In the genomic region with DNA sequence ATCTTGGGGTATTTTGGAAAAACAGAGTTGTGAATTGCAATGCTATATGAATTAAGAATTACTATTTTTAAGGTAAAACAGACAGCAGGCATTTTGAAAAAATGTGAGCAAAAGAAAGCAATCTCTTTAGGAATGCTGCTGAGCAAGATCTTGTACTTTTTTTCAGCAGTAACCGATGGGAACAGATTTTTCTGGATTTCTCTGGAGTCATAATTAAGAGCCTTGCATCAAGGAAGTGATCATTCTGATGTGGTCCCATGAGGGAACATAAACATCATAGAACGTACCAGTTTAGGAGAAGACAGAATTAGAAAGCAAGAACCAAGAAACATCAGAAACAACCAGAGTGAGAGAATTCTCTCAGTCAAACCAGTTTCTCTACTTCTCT, we compare ENCODE assay signal across 30 cellular contexts.
DNase-seq lines count a peak whose midpoint lies in the region; ATAC-seq and TF ChIP-seq lines count a peak whose summit lies in the region.
"Had no signal": no experiment of that assay in that cellular context is flagged by ENCODE, and none has a peak within 500 bp of the region (broad histone marks: within the 10 kb centered on the region; RNA-seq: fewer than 3 reads in every experiment).

No MANE protein-coding gene starts in this region.

- no peaks in the 10 kb centered on the region for H3K9me3 Mint-ChIP-seq in type B pancreatic cell
- H3K9me3 Mint-ChIP-seq: stimulated activated naive CD8-positive, alpha-beta T cell treated with anti-CD3 and anti-CD28 coated beads, Interleukin-15, amount 100 ng/mL, for 72 hours had no signal

- H3K4me3 ChIP-seq in DND-41 (ENCODE audit: low read depth in 1 of 2, low read length in 2 of 2): no peak overlapping the region
- H3K4me3 ChIP-seq: coronary artery, left lung, Peyer's patch, prostate gland, thoracic aorta, vagina had no signal

- no peaks in the 10 kb centered on the region for H3K27me3 ChIP-seq in DND-41 (ENCODE audit: insufficient read depth, low read length, poor library complexity)
- H3K27me3 ChIP-seq: left lung, Peyer's patch, vagina had no signal

- TF ChIP-seq CTCF in DND-41 (IDR thresholded peaks at IDR 0.05; ENCODE audit: borderline replicate concordance, extremely low read depth, low read length, poor library complexity, severe bottlenecking) (no peak), type B pancreatic cell (conservative IDR thresholded peaks at IDR 0.05) (no peak)

- ATAC-seq in DND-41 (ENCODE audit: insufficient read depth, low read depth) (no peak), T-helper 17 cell (no peak), left colon (peak; percentile 40), HG03469 (IDR thresholded peaks at IDR 0.05; ENCODE audit: unreplicated experiment) (no peak), HG02885 (IDR thresholded peaks at IDR 0.05; ENCODE audit: poor library complexity, unreplicated experiment) (no peak)
- ATAC-seq: activated CD4-positive, alpha-beta T cell treated with anti-CD3 and anti-CD28 coated beads for 36 hours; activated CD8-positive, alpha-beta T cell treated with anti-CD3 and anti-CD28 coated beads, Interleukin-2, amount 10 ng/mL, durations not matched to agents 7 days and 5 days; HepG2; sciatic nerve; stimulated activated naive CD8-positive, alpha-beta T cell treated with anti-CD3 and anti-CD28 coated beads, Interleukin-15, amount 100 ng/mL, for 72 hours had no signal

- no peak overlapping the region for H3K4me2 ChIP-seq in DND-41 (ENCODE audit: insufficient read depth, low read length)

- no peaks in the 10 kb centered on the region for H4K20me1 ChIP-seq in DND-41 (ENCODE audit: insufficient read depth, low read length)

- no peaks in the 10 kb centered on the region for H3K36me3 ChIP-seq in DND-41 (ENCODE audit: insufficient read depth, low read length)
- H3K36me3 ChIP-seq: left lung, Peyer's patch, prostate gland, thoracic aorta, vagina had no signal

- peaks cover 20% of the 10 kb centered on the region for H3K4me1 ChIP-seq in DND-41 (ENCODE audit: insufficient read depth, low read length)
- H3K4me1 ChIP-seq: prostate gland had no signal

- no peaks in the 10 kb centered on the region for H3K79me2 ChIP-seq in DND-41 (ENCODE audit: insufficient read depth, low read length)

- H3K4me3 Mint-ChIP-seq in T-helper 17 cell (no peak overlapping the region), type B pancreatic cell (peak overlapping the region; percentile 59)
- H3K4me3 Mint-ChIP-seq: activated CD4-positive, alpha-beta T cell treated with anti-CD3 and anti-CD28 coated beads for 36 hours; activated CD8-positive, alpha-beta T cell treated with anti-CD3 and anti-CD28 coated beads, Interleukin-2, amount 10 ng/mL, durations not matched to agents 7 days and 5 days; activated naive CD8-positive, alpha-beta T cell; stimulated activated naive CD8-positive, alpha-beta T cell treated with anti-CD3 and anti-CD28 coated beads, Interleukin-15, amount 100 ng/mL, for 72 hours had no signal

- no peak overlapping the region for H3K27ac ChIP-seq in DND-41 (ENCODE audit: low read length)
- H3K27ac ChIP-seq: coronary artery, prostate gland, thoracic aorta, vagina had no signal

- H3K27me3 Mint-ChIP-seq in T-helper 17 cell: no peaks in the 10 kb centered on the region
- H3K27me3 Mint-ChIP-seq in type B pancreatic cell: no peaks in the 10 kb centered on the region

- H3K27ac Mint-ChIP-seq in T-helper 17 cell (peak overlapping the region; percentile 60), type B pancreatic cell (peak overlapping the region; percentile 82)
- H3K27ac Mint-ChIP-seq: activated CD4-positive, alpha-beta T cell treated with anti-CD3 and anti-CD28 coated beads for 36 hours; activated CD8-positive, alpha-beta T cell treated with anti-CD3 and anti-CD28 coated beads, Interleukin-2, amount 10 ng/mL, durations not matched to agents 7 days and 5 days; activated naive CD8-positive, alpha-beta T cell; stimulated activated naive CD8-positive, alpha-beta T cell treated with anti-CD3 and anti-CD28 coated beads, Interleukin-15, amount 100 ng/mL, for 72 hours had no signal

- no peak for DNase-seq in DND-41
- no peak for DNase-seq in T-helper 17 cell
- no peak for DNase-seq in left colon
- DNase-seq in type B pancreatic cell (ENCODE audit: extremely low spot score, unreplicated experiment): no peak
- DNase-seq in NCI-H446 treated with DMSO at 0.1 percent for 48 hours (lab: John Stamatoyannopoulos, UW): no peak
- DNase-seq: activated CD4-positive, alpha-beta T cell treated with anti-CD3 and anti-CD28 coated beads for 36 hours; activated CD8-positive, alpha-beta T cell treated with anti-CD3 and anti-CD28 coated beads, Interleukin-2, amount 10 ng/mL, durations not matched to agents 7 days and 5 days; anterior cingulate cortex; effector memory CD4-positive, alpha-beta T cell; left lung; NCI-H1436 treated with DMSO at 0.1 percent for 48 hours; NCI-H2081 treated with DMSO at 0.1 percent for 48 hours; NCI-H2227 treated with DMSO at 0.1 percent for 48 hours; NCI-H69; Peyer's patch; SHP77; stimulated activated CD4-positive, alpha-beta T cell treated with anti-CD3 and anti-CD28 coated beads, Interleukin-12 subunit alpha, Interleukin-12 subunit beta, amount 100 ng/mL, for 4 hours; stimulated activated CD4-positive, alpha-beta T cell treated with anti-CD3 and anti-CD28 coated beads, Interleukin-2, amount 100 ng/mL, for 48 hours; stimulated activated naive CD8-positive, alpha-beta T cell treated with anti-CD3 and anti-CD28 coated beads, Interleukin-15, amount 100 ng/mL, for 72 hours; SW 1271; T-helper 9 cell had no signal

- H3K36me3 Mint-ChIP-seq in T-helper 17 cell (ENCODE audit: low read depth): no peaks in the 10 kb centered on the region
- H3K36me3 Mint-ChIP-seq in type B pancreatic cell: no peaks in the 10 kb centered on the region
- H3K36me3 Mint-ChIP-seq: activated naive CD8-positive, alpha-beta T cell had no signal

- intact Hi-C loops in left colon (cut with DNase I, micrococcal nuclease): no loop called here

- peaks cover 12% of the 10 kb centered on the region for H3K4me1 Mint-ChIP-seq in T-helper 17 cell
- H3K4me1 Mint-ChIP-seq in type B pancreatic cell (ENCODE audit: unreplicated experiment): peaks cover 15% of the 10 kb centered on the region

- no peaks in the 10 kb centered on the region for H3K9me3 ChIP-seq in DND-41 (ENCODE audit: insufficient read depth, low read length, severe bottlenecking)
- H3K9me3 ChIP-seq in T-helper 17 cell (ENCODE audit: control insufficient read depth, low read length, poor library complexity, severe bottlenecking): no peaks in the 10 kb centered on the region
- H3K9me3 ChIP-seq: left lung, Peyer's patch, prostate gland, thoracic aorta, vagina had no signal

- peak overlapping the region; percentile 34; the same call in 1 of the 2 replicates for H2AFZ ChIP-seq in DND-41 (ENCODE audit: low read depth, low read length)

- H3K9ac ChIP-seq in DND-41 (ENCODE audit: low read depth, low read length): no peak overlapping the region
